10 cellular contexts compared by ENCODE assay signal in genomic region chr9:78023003-78023741, GRCh38. TPM values are rescaled to one million over a fixed set of nuclear protein-coding genes. Genes with fewer than 3 reads are reported as not detected.
A peak's percentile ranks its signal among the peaks of the same experiment; 100 is the strongest.
DNase-seq lines count a peak whose midpoint lies in the region; ATAC-seq and TF ChIP-seq lines count a peak whose summit lies in the region.
"Had no signal": no experiment of that assay in that cellular context is flagged by ENCODE, and none has a peak within 500 bp of the region (broad histone marks: within the 10 kb centered on the region; RNA-seq: fewer than 3 reads in every experiment).

No MANE protein-coding gene starts in this region.

- H3K18ac ChIP-seq in mesenchymal stem cell (ENCODE audit: low read depth in 1 of 2, low read length in 2 of 2) = no peak overlapping the region

- 34% methylated on average over 2 of the region's 5 CpGs for WGBS in mesenchymal stem cell

- peak overlapping the region; percentile 46 for H2BK5ac ChIP-seq in mesenchymal stem cell (ENCODE audit: low read depth, low read length, poor library complexity, severe bottlenecking)

- no peak overlapping the region for H3K4ac ChIP-seq in mesenchymal stem cell (ENCODE audit: low read depth in 1 of 2, low read length in 2 of 2)

- H3K4me1 ChIP-seq in mesenchymal stem cell (ENCODE audit: control insufficient read depth, insufficient read depth, low read depth, low read length) (peaks cover 17% of the 10 kb centered on the region), BE2C (peaks cover 14% of the 10 kb centered on the region)

- no peak overlapping the region for H4K91ac ChIP-seq in mesenchymal stem cell (ENCODE audit: low read length)

- H2BK12ac ChIP-seq in mesenchymal stem cell (ENCODE audit: low read length in 2 of 2) = no peak overlapping the region

- peak overlapping the region; percentile 44 for H3K9ac ChIP-seq in mesenchymal stem cell (ENCODE audit: low read length)

- H2AFZ ChIP-seq in mesenchymal stem cell (ENCODE audit: low read depth, low read length) = no peak overlapping the region

- H2BK120ac ChIP-seq in mesenchymal stem cell (ENCODE audit: low read depth, low read length) = no peak overlapping the region

- no peak overlapping the region for H3K23ac ChIP-seq in mesenchymal stem cell (ENCODE audit: low read length in 2 of 2)

- POLR2A ChIA-PET in AG04449 (lab: Yijun Ruan, JAX) = no interaction called here

- H2BK15ac ChIP-seq in mesenchymal stem cell (ENCODE audit: low read depth, poor library complexity, severe bottlenecking) = no peak overlapping the region

- CTCF ChIA-PET in AG04449 (lab: Yijun Ruan, JAX) = interaction anchor here (1.4 to 4.0 kb wide), 2 partner anchors 28 to 46 kb away, joined by 3 to 16 read pairs; no protein-coding TSS in a partner anchor

- TF ChIP-seq CTCF in AG04449 (IDR thresholded peaks at IDR 0.05; ENCODE audit: insufficient read depth, low read length, missing control alignments) (no peak), BE2C (IDR thresholded peaks at IDR 0.05; ENCODE audit: low read depth, low read length) (no peak)

- H3K36me3 ChIP-seq in mesenchymal stem cell (ENCODE audit: control insufficient read depth in 1 of 2, insufficient read depth in 2 of 2, low read depth in 1 of 2, low read length in 2 of 2) = no peaks in the 10 kb centered on the region
- no peaks in the 10 kb centered on the region for H3K36me3 ChIP-seq in BE2C
- H3K36me3 ChIP-seq: tibial artery had no signal

- no peaks in the 10 kb centered on the region for H3K9me3 ChIP-seq in mesenchymal stem cell (ENCODE audit: control insufficient read depth, low read length)
- no peaks in the 10 kb centered on the region for H3K9me3 ChIP-seq in BE2C
- H3K9me3 ChIP-seq: tibial artery had no signal

- DNase-seq in AG04449 (ENCODE audit: low read depth, low spot score) = peak; percentile 42
- DNase-seq in Kasumi-1 (lab: John Stamatoyannopoulos, UW) = peak; percentile 93 to 95
- DNase-seq in mesenchymal stem cell = peak; percentile 83
- DNase-seq in NCI-H524 treated with DMSO at 0.1 percent for 48 hours (lab: John Stamatoyannopoulos, UW) = no peak
- no peak for DNase-seq in BE2C
- DNase-seq in stimulated activated CD4-positive, alpha-beta T cell treated with anti-CD3 and anti-CD28 coated beads, Interleukin-2, amount 100 ng/mL, for 48 hours = no peak
- DNase-seq: NCI-H510A treated with DMSO at 0.1 percent for 48 hours had no signal

- H3K14ac ChIP-seq in mesenchymal stem cell (ENCODE audit: low read length in 2 of 2) = no peak overlapping the region

- H3K79me1 ChIP-seq in mesenchymal stem cell (replicated peaks; ENCODE audit: low read length, poor library complexity, severe bottlenecking) = peaks cover 2% of the 10 kb centered on the region

- peak overlapping the region; percentile 36 for H3K4me2 ChIP-seq in mesenchymal stem cell (ENCODE audit: low read length, poor library complexity, severe bottlenecking)

- H2AK5ac ChIP-seq in mesenchymal stem cell (ENCODE audit: low read length, severe bottlenecking) = peak overlapping the region; percentile 20

- H3K4me3 ChIP-seq in AG04449 (ENCODE audit: low read depth, low read length) (no peak overlapping the region), mesenchymal stem cell (ENCODE audit: insufficient read depth in 1 of 2, low read depth in 1 of 2, low read length in 2 of 2) (no peak overlapping the region), BE2C (ENCODE audit: low read depth, low read length) (no peak overlapping the region)

- no peak for ATAC-seq in HG02642 (IDR thresholded peaks at IDR 0.05; ENCODE audit: poor library complexity, unreplicated experiment)

- H4K8ac ChIP-seq in mesenchymal stem cell (ENCODE audit: low read length) = no peak overlapping the region

- H3K27me3 ChIP-seq in mesenchymal stem cell (ENCODE audit: control insufficient read depth in 1 of 2, insufficient read depth in 1 of 2, low read length in 2 of 2) (no peaks in the 10 kb centered on the region), BE2C (no peaks in the 10 kb centered on the region)
- H3K27me3 ChIP-seq: tibial artery had no signal

- peak overlapping the region; percentile 20 for H3K27ac ChIP-seq in cingulate gyrus (ENCODE audit: low read depth, low read length)
- peak overlapping the region; percentile 97 for H3K27ac ChIP-seq in mesenchymal stem cell (ENCODE audit: low read length, poor library complexity, severe bottlenecking)

RNA-seq across cellular contexts. Expression of gene GNAQ, which starts 8.4 kb away (rescaled TPM):
- polyA plus RNA-seq in mesenchymal stem cell (2013, experiment 1 of 2) = 27.9 TPM
- polyA plus RNA-seq in mesenchymal stem cell (2013, experiment 2 of 2) = 28.5 TPM
- polyA plus RNA-seq in BE2C (2012; ENCODE audit: insufficient read depth, insufficient read length, low read depth) = 13.8 TPM

Comparison
In these comparisons a context has a peak if more than half of its experiments do, and no peak if none do; other contexts are left out.
1. DNase-seq: peak in AG04449 (single experiment), Kasumi-1 (2 of 2) and mesenchymal stem cell (single experiment); none in NCI-H524 treated with DMSO at 0.1 percent for 48 hours (single experiment), BE2C (single experiment) and stimulated activated CD4-positive, alpha-beta T cell treated with anti-CD3 and anti-CD28 coated beads, Interleukin-2, amount 100 ng/mL, for 48 hours (0 of 2).